18 cellular contexts compared by ENCODE assay signal in genomic region chr9:135947582-135947981, GRCh38. TPM values are rescaled to one million over a fixed set of nuclear protein-coding genes. Genes with fewer than 3 reads are reported as not detected.
A peak's percentile ranks its signal among the peaks of the same experiment; 100 is the strongest.
DNase-seq lines count a peak whose midpoint lies in the region; ATAC-seq and TF ChIP-seq lines count a peak whose summit lies in the region.
"Had no signal": no experiment of that assay in that cellular context is flagged by ENCODE, and none has a peak within 500 bp of the region (broad histone marks: within the 10 kb centered on the region; RNA-seq: fewer than 3 reads in every experiment).

No MANE protein-coding gene starts in this region.

- H3K27me3 Mint-ChIP-seq in GM23338 (ENCODE audit: insufficient read depth, low read depth, poor library complexity) (peaks cover 3% of the 10 kb centered on the region), T-helper 17 cell (no peaks in the 10 kb centered on the region), mesothelial cell of epicardium (ENCODE audit: low read depth) (no peaks in the 10 kb centered on the region)

- H3K9ac ChIP-seq in skeletal muscle tissue (ENCODE audit: low read depth in 1 of 3, low read length in 3 of 3): peak overlapping the region in 1 of 3 donors; percentile 57

- ATAC-seq in GM23338 (no peak), T-helper 17 cell (no peak)
- ATAC-seq: A549, GM12878 had no signal

- H3K9me2 ChIP-seq in GM23338 (ENCODE audit: insufficient read depth): no peaks in the 10 kb centered on the region

- DNase-seq in GM23338 (ENCODE audit: low spot score): no peak
- DNase-seq in T-helper 17 cell: no peak
- no peak for DNase-seq in mesothelial cell of epicardium (ENCODE audit: low spot score in 2 of 2, unreplicated experiment in 2 of 2)
- DNase-seq in OCI-M2 (lab: John Stamatoyannopoulos, UW; ENCODE audit: unreplicated experiment): no peak
- DNase-seq in brain microvascular endothelial cell: no peak
- no peak for DNase-seq in GM10248 (ENCODE audit: extremely low spot score)
- DNase-seq: BE2C, DMS79, H7, NCI-H1105, NCI-H2029 treated with DMSO at 0.1 percent for 48 hours, NCI-H226, NCI-H510A treated with DMSO at 0.1 percent for 48 hours, NCI-H748 treated with DMSO at 0.1 percent for 48 hours had no signal

- CTCF ChIA-PET in GM10248 (lab: Yijun Ruan, JAX): interaction anchor here (1.2 kb wide), 1 partner anchor 12 kb away, joined by 3 read pairs; no protein-coding TSS in a partner anchor

- TF ChIP-seq CTCF in GM23338 (conservative IDR thresholded peaks at IDR 0.05; ENCODE audit: low read depth in 2 of 2) (no peak), mesothelial cell of epicardium (IDR thresholded peaks at IDR 0.05; ENCODE audit: unreplicated experiment) (no peak), brain microvascular endothelial cell (IDR thresholded peaks at IDR 0.05; ENCODE audit: low read depth, low read length, missing control alignments) (no peak), GM10248 (IDR thresholded peaks at IDR 0.05; ENCODE audit: control extremely low read depth, extremely low read depth, low read depth, missing control alignments) (no peak)

- no peak overlapping the region for H2AFZ ChIP-seq in GM23338

- H3K9me3 ChIP-seq in T-helper 17 cell (ENCODE audit: control insufficient read depth, low read length, poor library complexity, severe bottlenecking) (no peaks in the 10 kb centered on the region), skeletal muscle tissue (ENCODE audit: control insufficient read depth in 3 of 3, low read length in 3 of 3) (no peaks in the 10 kb centered on the region)
- H3K9me3 ChIP-seq: A549, BE2C, SJSA1 had no signal

- H3K36me3 ChIP-seq in GM23338 (ENCODE audit: insufficient read depth) (peaks cover 16% of the 10 kb centered on the region; the same call in 1 of the 2 replicates), skeletal muscle tissue (ENCODE audit: control insufficient read depth in 3 of 3, insufficient read depth in 3 of 3, low read length in 3 of 3) (peaks cover 52 to 68% (median 55%) of the 10 kb centered on the region in 3 donors), brain microvascular endothelial cell (replicated peaks) (peaks cover 17% of the 10 kb centered on the region)

- H3K79me2 ChIP-seq in GM23338 (replicated peaks; ENCODE audit: insufficient read depth): peaks cover 11% of the 10 kb centered on the region

- in situ Hi-C loops in brain microvascular endothelial cell (cut with HindIII; ENCODE audit: low pct_ligation_motif_present, low sequenced_read_pairs): no loop called here

- H3K27me3 ChIP-seq in GM23338 (ENCODE audit: insufficient read depth): no peaks in the 10 kb centered on the region
- H3K27me3 ChIP-seq in skeletal muscle tissue (ENCODE audit: control insufficient read depth in 3 of 3, insufficient read depth in 3 of 3, low read length in 3 of 3): no peaks in the 10 kb centered on the region
- no peaks in the 10 kb centered on the region for H3K27me3 ChIP-seq in brain microvascular endothelial cell (replicated peaks)
- H3K27me3 ChIP-seq: BE2C, SJSA1 had no signal

- H3K4me1 Mint-ChIP-seq in GM23338 (no peaks in the 10 kb centered on the region), T-helper 17 cell (peaks cover 9% of the 10 kb centered on the region), mesothelial cell of epicardium (peaks cover 30% of the 10 kb centered on the region)

- POLR2A ChIA-PET in GM10248 (lab: Yijun Ruan, JAX): no interaction called here

- H3K4me1 ChIP-seq in GM23338 (ENCODE audit: insufficient read depth): no peaks in the 10 kb centered on the region
- H3K4me1 ChIP-seq in skeletal muscle tissue (ENCODE audit: control insufficient read depth in 3 of 3, insufficient read depth in 3 of 3, low read length in 3 of 3): peaks cover 48 to 63% (median 55%) of the 10 kb centered on the region in 3 donors
- H3K4me1 ChIP-seq: A549, SJSA1 had no signal

- H3F3A ChIP-seq in GM23338 (replicated peaks; ENCODE audit: low read depth): 0 out of 2 replicates have a peak, but pooled peaks cover 5% of the 10 kb centered on the region

- no peak overlapping the region for H3K4me3 ChIP-seq in GM23338
- H3K4me3 ChIP-seq in skeletal muscle tissue (ENCODE audit: low read length in 3 of 3): no peak overlapping the region
- H3K4me3 ChIP-seq in brain microvascular endothelial cell (ENCODE audit: low read depth, low read length): no peak overlapping the region
- H3K4me3 ChIP-seq: A549, GM12878, SJSA1 had no signal

- H3K4me3 Mint-ChIP-seq in GM23338 (no peak overlapping the region), T-helper 17 cell (no peak overlapping the region), mesothelial cell of epicardium (no peak overlapping the region)

- H3K9me3 Mint-ChIP-seq in GM23338 (no peaks in the 10 kb centered on the region), mesothelial cell of epicardium (no peaks in the 10 kb centered on the region)

- H4K20me1 ChIP-seq in GM23338 (replicated peaks; ENCODE audit: insufficient read depth): peaks cover 8% of the 10 kb centered on the region; the same call in 1 of the 2 replicates

- H3K27ac Mint-ChIP-seq in GM23338 (0 out of 2 replicates have a peak overlapping the region, but pooled peaks have one; percentile 4), T-helper 17 cell (peak overlapping the region; percentile 74), mesothelial cell of epicardium (peak overlapping the region; percentile 11)

- H3K36me3 Mint-ChIP-seq in GM23338 (ENCODE audit: low read depth) (peaks cover 61% of the 10 kb centered on the region), T-helper 17 cell (ENCODE audit: low read depth) (peaks cover 21% of the 10 kb centered on the region), mesothelial cell of epicardium (peaks cover 39% of the 10 kb centered on the region)

- no peak overlapping the region for H3K4me2 ChIP-seq in GM23338
- H3K4me2 ChIP-seq: A549 had no signal

- H3K27ac ChIP-seq in GM23338 (ENCODE audit: low read depth) (no peak overlapping the region), skeletal muscle tissue (ENCODE audit: low read depth, low read length) (peak overlapping the region; percentile 84), brain microvascular endothelial cell (no peak overlapping the region)
- H3K27ac ChIP-seq: A549, SJSA1 had no signal

TF ChIP-seq in GM23338, 12 proteins besides CTCF, POLR2A, EP300 and RAD21 (continues in another document):
- TF ChIP-seq REST (IDR thresholded peaks at IDR 0.05; ENCODE audit: unreplicated experiment) (no peak), POLR2AphosphoS5 (IDR thresholded peaks at IDR 0.05; ENCODE audit: low read depth) (no peak), EZH2 (IDR thresholded peaks at IDR 0.05; ENCODE audit: low read depth, unreplicated experiment) (no peak)

RNA-seq across cellular contexts. Expression of gene UBAC1, which starts 13.6 kb away (rescaled TPM):
- 86.6 and 95.7 TPM in 2 replicates for total RNA-seq in GM23338 (2014; rRNA removed; shearing (Covaris generic))
- 63.2 and 71.6 TPM in 2 replicates for polyA plus RNA-seq in GM23338 (2016; fragmentation: Nextera tagmentation; extraction: Ambion mirVana)
- total RNA-seq in T-helper 17 cell (10 to 100 TPM; 23.2 to 23.7 TPM), mesothelial cell of epicardium (31.7 to 33.8 TPM (median 32.0 TPM) in 3 replicates), skeletal muscle tissue (37.6 TPM)

RNA-seq across cellular contexts. Expression of gene CAMSAP1, which starts 40.2 kb away (rescaled TPM):
- total RNA-seq in GM23338 (2014; rRNA removed; shearing (Covaris generic)): 57.6 and 75.4 TPM in 2 replicates
- polyA plus RNA-seq in GM23338 (2016; fragmentation: Nextera tagmentation; extraction: Ambion mirVana): 6.9 and 8.2 TPM in 2 replicates
- 10 to 100 TPM; 32.6 to 39.3 TPM for total RNA-seq in T-helper 17 cell
- total RNA-seq in mesothelial cell of epicardium: 62.4 to 64.4 TPM (median 63.3 TPM) in 3 replicates
- total RNA-seq in skeletal muscle tissue: 31.3 TPM

Comparison
In these comparisons a context has a peak if more than half of its experiments do, and no peak if none do; other contexts are left out.
1. H3K27ac Mint-ChIP-seq: peak in every context shown above with its lines; median percentile 74 in T-helper 17 cell; 11 in mesothelial cell of epicardium; 4 in GM23338.